Comparison of ENCODE assay signal across 9 cellular contexts in the genomic region with DNA sequence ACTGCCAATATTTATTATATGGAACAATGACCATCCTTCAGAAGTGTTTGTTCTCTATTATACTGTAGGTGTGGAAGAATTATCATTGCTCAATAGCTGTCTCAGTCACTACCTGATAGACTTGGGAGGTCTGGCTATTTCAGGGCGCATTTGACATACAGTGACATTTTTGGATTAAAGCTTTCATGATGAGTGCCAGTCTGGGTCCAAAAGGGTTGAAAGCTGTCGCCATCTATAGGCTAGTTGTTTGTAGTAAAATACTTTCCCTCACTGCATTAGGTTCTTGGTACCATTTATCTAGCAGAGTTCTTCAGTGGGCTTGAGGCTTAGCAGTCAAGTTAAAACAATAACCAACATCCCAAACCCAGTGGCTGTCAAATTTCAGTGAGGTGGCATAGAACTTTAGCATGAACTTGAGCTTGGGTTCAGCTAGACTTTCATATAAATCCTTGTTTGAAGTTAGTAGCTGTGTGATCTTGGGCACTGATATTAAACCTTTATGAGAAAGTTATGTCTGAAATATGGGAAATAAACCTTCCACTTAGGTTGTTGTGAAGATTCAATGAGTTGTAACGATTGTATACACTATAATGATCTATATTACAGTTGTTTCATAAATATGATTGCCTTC.
DNase-seq lines count a peak whose midpoint lies in the region; ATAC-seq and TF ChIP-seq lines count a peak whose summit lies in the region.
"Had no signal": no experiment of that assay in that cellular context is flagged by ENCODE, and none has a peak within 500 bp of the region (broad histone marks: within the 10 kb centered on the region; RNA-seq: fewer than 3 reads in every experiment).

No MANE protein-coding gene starts in this region.

- peaks cover 24% of the 10 kb centered on the region for H3K4me1 ChIP-seq in mucosa of descending colon (ENCODE audit: low read depth)

- H3K27me3 Mint-ChIP-seq in brain: peaks cover 3% of the 10 kb centered on the region

- TF ChIP-seq CTCF in LNCaP clone FGC (IDR thresholded peaks at IDR 0.05; ENCODE audit: control insufficient read depth, extremely low read depth, insufficient read depth) (peak; percentile 66), brain (conservative IDR thresholded peaks at IDR 0.05) (peak; percentile 13 to 36), mucosa of descending colon (IDR thresholded peaks at IDR 0.05) (no peak)

- ATAC-seq in GM18870 (IDR thresholded peaks at IDR 0.05; ENCODE audit: unreplicated experiment) (peak; percentile 59), mucosa of descending colon (peak; percentile 29)

- in situ Hi-C loops in Caki2 (cut with HindIII; ENCODE audit: low pct_unique_long_range_greater_than_20kb, low sequenced_read_pairs): no loop called here

- H3K4me3 ChIP-seq in LNCaP clone FGC (ENCODE audit: low read depth, low read length): no peak overlapping the region
- H3K4me3 ChIP-seq in mucosa of descending colon: no peak overlapping the region

- no peaks in the 10 kb centered on the region for H3K9me3 ChIP-seq in mucosa of descending colon

- H3K4me3 Mint-ChIP-seq in brain: no peak overlapping the region
- H3K4me3 Mint-ChIP-seq: stimulated activated naive B cell treated with anti-CD40 and anti-IgM and Interleukin-4, amounts not matched to agents 10 μg/mL and 1 μg/mL and 100 μg/mL, for 72 hours had no signal

- H3K27ac Mint-ChIP-seq in brain: no peak overlapping the region
- H3K27ac Mint-ChIP-seq: stimulated activated naive B cell treated with anti-CD40 and anti-IgM and Interleukin-4, amounts not matched to agents 10 μg/mL and 1 μg/mL and 100 μg/mL, for 72 hours had no signal

- H3K9me3 Mint-ChIP-seq in brain: peaks cover 0 to 10% (median 6%) of the 10 kb centered on the region in 5 experiments

- intact Hi-C loops in mucosa of descending colon (cut with DNase I, micrococcal nuclease): loop anchor here in 1 of 2 donors (5.0 kb wide), 1 partner anchor 77 kb away; no protein-coding TSS in a partner anchor

- H3K36me3 ChIP-seq in mucosa of descending colon (ENCODE audit: low read depth): no peaks in the 10 kb centered on the region

- no peaks in the 10 kb centered on the region for H3K36me3 Mint-ChIP-seq in brain

- DNase-seq in Caki2 (ENCODE audit: low read depth) (peak; percentile 38), LNCaP clone FGC (ENCODE audit: low read depth) (no peak), mucosa of descending colon (peak in 1 of 3 donors; percentile 50), mesenteric fat pad (ENCODE audit: low spot score) (no peak), epidermal melanocyte (ENCODE audit: insufficient read length, low spot score) (no peak), AG08396 (ENCODE audit: low spot score) (no peak)
- DNase-seq: stimulated activated naive B cell treated with anti-CD40 and anti-IgM and Interleukin-4, amounts not matched to agents 10 μg/mL and 1 μg/mL and 100 μg/mL, for 72 hours had no signal

- peaks cover 16% of the 10 kb centered on the region for H3K4me1 Mint-ChIP-seq in brain
